In the genomic region with DNA sequence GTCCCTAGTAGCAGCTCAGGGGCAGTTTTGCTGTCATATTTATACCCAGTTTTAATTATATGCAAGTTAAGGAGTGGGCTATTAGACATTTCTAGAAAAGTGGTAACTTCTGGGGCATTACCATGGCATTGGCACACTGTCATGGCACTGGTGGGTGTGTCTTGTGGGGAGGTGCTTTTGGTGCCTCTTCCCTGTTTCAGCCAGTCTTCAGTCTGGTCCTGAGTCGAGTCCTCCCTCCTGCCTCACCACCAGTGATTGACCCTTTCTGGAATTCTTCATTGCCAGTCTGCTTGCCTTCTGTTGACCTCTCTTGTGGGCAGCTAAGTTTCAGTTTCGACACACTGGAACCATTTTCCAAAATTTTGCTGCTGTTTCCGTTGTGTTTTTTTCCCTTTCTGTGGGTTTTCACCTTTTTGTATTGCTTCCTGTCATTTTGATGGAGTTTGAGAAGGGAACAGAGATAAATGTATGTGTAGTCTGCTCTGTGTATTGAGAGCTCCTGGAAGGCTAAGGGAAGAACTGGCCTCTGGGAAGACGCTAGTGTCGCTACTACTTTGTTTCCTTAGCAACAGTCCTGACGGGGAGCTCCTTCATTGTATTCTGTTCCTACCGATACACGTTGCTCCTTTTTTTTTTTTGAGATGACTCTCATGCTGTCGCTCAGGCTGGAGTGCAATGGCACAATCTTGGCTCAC, we compare ENCODE assay signal across 2 cellular contexts.
TF ChIP-seq lines count a peak whose summit lies in the region.

No MANE protein-coding gene starts in this region.

TF ChIP-seq in IMR-90, 13 proteins besides CTCF, POLR2A, EP300 and RAD21:
- no peak for TF ChIP-seq FOS (IDR thresholded peaks at IDR 0.05; ENCODE audit: low read depth, low read length)
- no peak for TF ChIP-seq MAZ (IDR thresholded peaks at IDR 0.05; ENCODE audit: borderline replicate concordance, low read depth, low read length)
- no peak for TF ChIP-seq MXI1 (IDR thresholded peaks at IDR 0.05; ENCODE audit: borderline replicate concordance, low read depth, low read length)
- TF ChIP-seq, protein P1, sequence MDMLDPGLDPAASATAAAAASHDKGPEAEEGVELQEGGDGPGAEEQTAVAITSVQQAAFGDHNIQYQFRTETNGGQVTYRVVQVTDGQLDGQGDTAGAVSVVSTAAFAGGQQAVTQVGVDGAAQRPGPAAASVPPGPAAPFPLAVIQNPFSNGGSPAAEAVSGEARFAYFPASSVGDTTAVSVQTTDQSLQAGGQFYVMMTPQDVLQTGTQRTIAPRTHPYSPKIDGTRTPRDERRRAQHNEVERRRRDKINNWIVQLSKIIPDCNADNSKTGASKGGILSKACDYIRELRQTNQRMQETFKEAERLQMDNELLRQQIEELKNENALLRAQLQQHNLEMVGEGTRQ (IDR thresholded peaks at IDR 0.05; ENCODE audit: low read depth, low read length), result no peak
- TF ChIP-seq CEBPB (IDR thresholded peaks at IDR 0.05; ENCODE audit: low read depth, low read length), result no peak
- TF ChIP-seq NFE2L2 (IDR thresholded peaks at IDR 0.05; ENCODE audit: low read depth, low read length), result no peak
- TF ChIP-seq MAFK (IDR thresholded peaks at IDR 0.05; ENCODE audit: low read depth, low read length), result no peak
- no peak for TF ChIP-seq CHD1 (IDR thresholded peaks at IDR 0.05; ENCODE audit: low read depth, low read length)
- no peak for TF ChIP-seq RFX5 (IDR thresholded peaks at IDR 0.05; ENCODE audit: low read depth, low read length)
- TF ChIP-seq, protein P2, sequence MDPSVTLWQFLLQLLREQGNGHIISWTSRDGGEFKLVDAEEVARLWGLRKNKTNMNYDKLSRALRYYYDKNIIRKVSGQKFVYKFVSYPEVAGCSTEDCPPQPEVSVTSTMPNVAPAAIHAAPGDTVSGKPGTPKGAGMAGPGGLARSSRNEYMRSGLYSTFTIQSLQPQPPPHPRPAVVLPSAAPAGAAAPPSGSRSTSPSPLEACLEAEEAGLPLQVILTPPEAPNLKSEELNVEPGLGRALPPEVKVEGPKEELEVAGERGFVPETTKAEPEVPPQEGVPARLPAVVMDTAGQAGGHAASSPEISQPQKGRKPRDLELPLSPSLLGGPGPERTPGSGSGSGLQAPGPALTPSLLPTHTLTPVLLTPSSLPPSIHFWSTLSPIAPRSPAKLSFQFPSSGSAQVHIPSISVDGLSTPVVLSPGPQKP (IDR thresholded peaks at IDR 0.05; ENCODE audit: borderline replicate concordance, low read depth, low read length), result no peak

TF ChIP-seq in K562, 482 proteins besides CTCF, POLR2A, EP300 and RAD21:
- TF ChIP-seq RFX1 (IDR thresholded peaks at IDR 0.05) (peak; percentile 59), RHOXF2B (CRISPR knock-in tag; conservative IDR thresholded peaks at IDR 0.05) (no peak)
